In genomic region chr2:207815254-207815653, GRCh38 we compare ENCODE assay signal across 11 cellular contexts.
"Had no signal": no experiment of that assay in that cellular context is flagged by ENCODE, and none has a peak within 500 bp of the region (broad histone marks: within the 10 kb centered on the region; RNA-seq: fewer than 3 reads in every experiment).

No MANE protein-coding gene starts in this region.

- DNase-seq: effector memory CD4-positive, alpha-beta T cell; gastrocnemius medialis; heart right ventricle; hypothalamus; kidney glomerular epithelial cell; mucosa of descending colon; naive thymus-derived CD8-positive, alpha-beta T cell; stimulated activated CD4-positive, alpha-beta T cell treated with anti-CD3 and anti-CD28 coated beads, Interleukin-2, amount 100 ng/mL, for 48 hours; tibial artery; upper lobe of left lung had no signal

- H3K27ac Mint-ChIP-seq: naive thymus-derived CD8-positive, alpha-beta T cell; stimulated activated naive CD8-positive, alpha-beta T cell treated with anti-CD3 and anti-CD28 coated beads, Interleukin-15, Interleukin-2, amounts not matched to agents 100 ng/mL and 50 ng/mL, for 24 hours had no signal

- H3K27me3 Mint-ChIP-seq: naive thymus-derived CD8-positive, alpha-beta T cell had no signal

- H3K9me3 Mint-ChIP-seq: naive thymus-derived CD8-positive, alpha-beta T cell; stimulated activated naive CD8-positive, alpha-beta T cell treated with anti-CD3 and anti-CD28 coated beads, Interleukin-15, Interleukin-2, amounts not matched to agents 100 ng/mL and 50 ng/mL, for 24 hours had no signal

- H3K4me3 Mint-ChIP-seq: naive thymus-derived CD8-positive, alpha-beta T cell; stimulated activated naive CD8-positive, alpha-beta T cell treated with anti-CD3 and anti-CD28 coated beads, Interleukin-15, Interleukin-2, amounts not matched to agents 100 ng/mL and 50 ng/mL, for 24 hours had no signal

- ATAC-seq: gastrocnemius medialis; heart right ventricle; mucosa of descending colon; naive thymus-derived CD8-positive, alpha-beta T cell had no signal
